Comparison of ENCODE assay signal across 8 cellular contexts in the genomic region with DNA sequence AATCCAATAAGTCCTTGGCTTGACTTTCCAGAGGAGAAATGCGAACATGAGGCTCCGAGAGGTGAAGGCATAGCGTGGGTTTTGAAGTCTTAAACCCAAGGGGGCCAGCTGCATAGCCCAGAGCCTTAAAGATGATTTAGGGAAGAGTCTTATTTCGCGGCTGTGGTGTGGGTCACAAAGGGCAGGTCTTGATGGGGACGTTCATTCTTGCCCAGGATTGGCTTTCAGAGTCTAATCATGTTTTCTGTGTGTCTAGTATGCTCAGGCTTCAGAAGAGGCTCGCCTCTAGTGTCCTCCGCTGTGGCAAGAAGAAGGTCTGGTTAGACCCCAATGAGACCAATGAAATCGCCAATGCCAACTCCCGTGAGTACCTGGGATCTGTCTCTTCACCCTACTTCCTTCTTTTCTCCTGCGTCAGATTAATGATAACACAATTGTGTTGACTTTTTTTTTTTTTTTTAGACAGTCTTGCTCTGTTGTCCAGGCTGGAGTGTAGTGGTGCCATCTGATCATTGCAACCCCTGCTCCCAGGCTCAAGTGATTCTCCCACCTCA. TPM values are rescaled to one million over a fixed set of nuclear protein-coding genes. Genes with fewer than 3 reads are reported as not detected.
A peak's percentile ranks its signal among the peaks of the same experiment; 100 is the strongest.
DNase-seq lines count a peak whose midpoint lies in the region; ATAC-seq, FAIRE-seq and TF ChIP-seq lines count a peak whose summit lies in the region.

No MANE protein-coding gene starts in this region.

- H3K4me1 ChIP-seq in muscle layer of duodenum (ENCODE audit: control insufficient read depth in 1 of 2, insufficient read depth in 2 of 2, low read length in 2 of 2), result peaks cover 6 to 34% of the 10 kb centered on the region in 2 donors

- no peak for ATAC-seq in GM21619 (IDR thresholded peaks at IDR 0.05; ENCODE audit: unreplicated experiment)

- TF ChIP-seq CTCF in AG04449 (IDR thresholded peaks at IDR 0.05; ENCODE audit: insufficient read depth, low read length, missing control alignments), result no peak
- no peak for TF ChIP-seq CTCF in bronchial epithelial cell (IDR thresholded peaks at IDR 0.05; ENCODE audit: insufficient read depth, low read length, severe bottlenecking)

- H3K27me3 ChIP-seq in bronchial epithelial cell (ENCODE audit: control insufficient read depth, insufficient read depth, low read length) (no peaks in the 10 kb centered on the region), muscle layer of duodenum (ENCODE audit: low read depth, low read length) (no peaks in the 10 kb centered on the region)

- FAIRE-seq in bronchial epithelial cell (lab: Jason Lieb, UNC), result no peak

- H3K27ac ChIP-seq in muscle layer of duodenum (ENCODE audit: low read length), result peak overlapping the region; percentile 100

- H3K4me3 ChIP-seq in AG04449 (ENCODE audit: low read depth, low read length) (peak overlapping the region; percentile 95), bronchial epithelial cell (ENCODE audit: low read depth, low read length) (peak overlapping the region; percentile 95), muscle layer of duodenum (ENCODE audit: low read depth in 1 of 2, low read length in 2 of 2) (peak overlapping the region; percentile 95 to 97)
- H3K4me3 ChIP-seq in Jurkat, Clone E6-1 (ENCODE audit: low read length), result peak overlapping the region; percentile 100

- POLR2A ChIA-PET in AG04449 (lab: Yijun Ruan, JAX), result no interaction called here

- CTCF ChIA-PET in AG04449 (lab: Yijun Ruan, JAX), result interaction anchor here (2.1 to 13.8 kb wide), 2 partner anchors 39 to 218 kb away, joined by 6 to 429 read pairs; no protein-coding TSS in a partner anchor

- H3K36me3 ChIP-seq in bronchial epithelial cell (ENCODE audit: control insufficient read depth, insufficient read depth, low read length) (peaks cover 27% of the 10 kb centered on the region), muscle layer of duodenum (ENCODE audit: control insufficient read depth in 1 of 2, insufficient read depth in 2 of 2, low read length in 2 of 2) (peaks cover 31 to 44% of the 10 kb centered on the region in 2 donors)

- no peak for DNase-seq in AG04449 (ENCODE audit: low read depth, low spot score)
- no peak for DNase-seq in Jurkat, Clone E6-1 (ENCODE audit: low read depth, low spot score)
- DNase-seq in bronchial epithelial cell (ENCODE audit: low read depth), result no peak
- no peak for DNase-seq in germinal center (ENCODE audit: low spot score)
- no peak for DNase-seq in NCI-H2107 treated with DMSO at 0.1 percent for 48 hours (lab: John Stamatoyannopoulos, UW; ENCODE audit: unreplicated experiment)
- no peak for DNase-seq in H4 (ENCODE audit: low spot score)

- H3K9me3 ChIP-seq in muscle layer of duodenum (ENCODE audit: control insufficient read depth in 1 of 2, low read length in 2 of 2), result no peaks in the 10 kb centered on the region

RNA-seq across cellular contexts. Expression of a gene that starts 1.0 kb away (rescaled TPM):
- polyA plus RNA-seq in Jurkat, Clone E6-1 (2012; ENCODE audit: insufficient read depth, insufficient read length), result 3,873 TPM
- total RNA-seq in bronchial epithelial cell, result 2,288 and 3,067 TPM in 2 replicates
- total RNA-seq in H4 (2014; rRNA removed; shearing (Covaris generic)), result 3,244 and 3,867 TPM in 2 replicates

RNA-seq across cellular contexts. Expression of a gene that starts 3.6 kb away (rescaled TPM):
- polyA plus RNA-seq in Jurkat, Clone E6-1 (2012; ENCODE audit: insufficient read depth, insufficient read length), result 4.9 TPM
- 4.7 and 4.9 TPM in 2 replicates for total RNA-seq in bronchial epithelial cell
- total RNA-seq in H4 (2014; rRNA removed; shearing (Covaris generic)), result 1.0 and 3.9 TPM in 2 replicates

RNA-seq across cellular contexts. Expression of a gene that starts 24.7 kb away (rescaled TPM):
- 0.26 TPM for polyA plus RNA-seq in Jurkat, Clone E6-1 (2012; ENCODE audit: insufficient read depth, insufficient read length)
- total RNA-seq in bronchial epithelial cell, result not detected in 2 replicates
- 0.04 TPM in 1 of 2 replicates, not detected in the other for total RNA-seq in H4 (2014; rRNA removed; shearing (Covaris generic))

RNA-seq across cellular contexts. Expression of a gene that starts 35.1 kb away (rescaled TPM):
- polyA plus RNA-seq in Jurkat, Clone E6-1 (2012; ENCODE audit: insufficient read depth, insufficient read length), result not detected
- not detected in 2 replicates for total RNA-seq in bronchial epithelial cell
- not detected in 2 replicates for total RNA-seq in H4 (2014; rRNA removed; shearing (Covaris generic))

RNA-seq across cellular contexts. Expression of a gene that starts 49.6 kb away (rescaled TPM):
- polyA plus RNA-seq in Jurkat, Clone E6-1 (2012; ENCODE audit: insufficient read depth, insufficient read length), result 1.4 TPM
- under 0.01 TPM in 2 replicates for total RNA-seq in bronchial epithelial cell
- total RNA-seq in H4 (2014; rRNA removed; shearing (Covaris generic)), result 0.21 TPM in 1 of 2 replicates, not detected in the other
